Comparison of ENCODE assay signal across 8 cellular contexts in the genomic region with DNA sequence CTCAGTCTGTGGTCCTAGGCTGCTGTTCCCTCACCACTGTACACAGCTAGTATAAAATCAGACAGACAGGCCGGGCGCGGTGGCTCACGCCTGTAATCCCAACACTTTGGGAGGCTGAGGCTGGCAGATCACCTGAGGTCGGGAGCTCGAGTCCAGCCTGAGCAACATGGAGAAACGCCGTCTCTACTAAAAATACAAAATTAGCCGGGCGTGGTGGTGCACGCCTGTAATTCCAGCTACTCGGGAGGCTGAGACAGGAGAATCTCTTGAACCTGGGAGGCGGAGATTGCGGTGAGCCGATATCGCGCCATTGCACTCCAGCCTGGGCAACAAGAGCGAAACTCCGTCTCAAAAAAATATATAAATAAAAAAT. TPM values are rescaled to one million over a fixed set of nuclear protein-coding genes. Genes with fewer than 3 reads are reported as not detected.
DNase-seq lines count a peak whose midpoint lies in the region; ATAC-seq and TF ChIP-seq lines count a peak whose summit lies in the region.
"Not testable (repeated sequence)": the region's sequence is repeated elsewhere in the genome, so short reads cannot be mapped to it uniquely, and the experiment has no call there.

No MANE protein-coding gene starts in this region.

- H3K4me3 Mint-ChIP-seq in activated CD4-positive, alpha-beta T cell treated with anti-CD3 and anti-CD28 coated beads, Interleukin-2, amount 10 ng/mL, durations not matched to agents 7 days and 5 days = peak overlapping the region; percentile 92

- TF ChIP-seq POLR2A in breast epithelium (IDR thresholded peaks at IDR 0.05); uterus (IDR thresholded peaks at IDR 0.05): not testable (repeated sequence)

- peak overlapping the region; percentile 64 for H3K27ac ChIP-seq in DND-41 (ENCODE audit: low read length)
- peak overlapping the region; percentile 36 to 94 for H3K27ac ChIP-seq in breast epithelium
- not testable (repeated sequence) for H3K27ac ChIP-seq in mesodermal cell (ENCODE audit: low read depth, low read length, severe bottlenecking)
- H3K27ac ChIP-seq in uterus = peak overlapping the region; percentile 49 to 60

- ATAC-seq in DND-41 (ENCODE audit: insufficient read depth, low read depth) = not testable (repeated sequence)

- peaks cover 42% of the 10 kb centered on the region for H3K36me3 Mint-ChIP-seq in activated CD4-positive, alpha-beta T cell treated with anti-CD3 and anti-CD28 coated beads, Interleukin-2, amount 10 ng/mL, durations not matched to agents 7 days and 5 days (ENCODE audit: low read depth)

- H3K4me3 ChIP-seq in DND-41 (ENCODE audit: low read depth in 1 of 2, low read length in 2 of 2) (peak overlapping the region; percentile 34 to 64; a peak in 3 of 4 replicates), LNCaP clone FGC (ENCODE audit: low read depth, low read length) (peak overlapping the region; percentile 76), breast epithelium (peak overlapping the region; percentile 88 to 97 (median 96)), foreskin fibroblast (ENCODE audit: low read depth in 1 of 2, low read length in 2 of 2) (peak overlapping the region; percentile 83 to 84), mesodermal cell (ENCODE audit: extremely low read depth, insufficient read depth, low read length, poor library complexity, severe bottlenecking) (peak overlapping the region; percentile 95), retinal pigment epithelial cell (ENCODE audit: low read length) (peak overlapping the region; percentile 99), uterus (peak overlapping the region; percentile 91 to 97)

- POLR2A ChIA-PET in activated CD4-positive, alpha-beta T cell treated with anti-CD3 and anti-CD28 coated beads, Interleukin-2, amount 10 ng/mL, durations not matched to agents 7 days and 5 days (lab: Charles Lee) = not testable (repeated sequence)

- not testable (repeated sequence) for H3K9me3 Mint-ChIP-seq in activated CD4-positive, alpha-beta T cell treated with anti-CD3 and anti-CD28 coated beads, Interleukin-2, amount 10 ng/mL, durations not matched to agents 7 days and 5 days

- peaks cover 34% of the 10 kb centered on the region for H3K36me3 ChIP-seq in DND-41 (ENCODE audit: insufficient read depth, low read length)
- not testable (repeated sequence) for H3K36me3 ChIP-seq in breast epithelium, uterus
- H3K36me3 ChIP-seq in mesodermal cell (ENCODE audit: control insufficient read depth, insufficient read depth, low read length) = peaks cover 34% of the 10 kb centered on the region

- H3K4me1 ChIP-seq in DND-41 (ENCODE audit: insufficient read depth, low read length) (peaks cover 45% of the 10 kb centered on the region), breast epithelium (peaks cover 0 to 10% of the 10 kb centered on the region in 2 donors), uterus (peaks cover 0 to 14% of the 10 kb centered on the region in 2 donors)
- not testable (repeated sequence) for H3K4me1 ChIP-seq in mesodermal cell (ENCODE audit: control insufficient read depth, insufficient read depth, low read length, poor library complexity, severe bottlenecking)

- TF ChIP-seq CTCF in DND-41 (IDR thresholded peaks at IDR 0.05; ENCODE audit: borderline replicate concordance, extremely low read depth, low read length, poor library complexity, severe bottlenecking); LNCaP clone FGC (IDR thresholded peaks at IDR 0.05; ENCODE audit: control insufficient read depth, extremely low read depth, insufficient read depth); breast epithelium (IDR thresholded peaks at IDR 0.05); foreskin fibroblast (IDR thresholded peaks at IDR 0.05; ENCODE audit: low read depth, low read length); retinal pigment epithelial cell (conservative IDR thresholded peaks at IDR 0.05; ENCODE audit: low read depth, low read length); uterus (IDR thresholded peaks at IDR 0.05): not testable (repeated sequence)

- not testable (repeated sequence) for H3K27me3 ChIP-seq in DND-41 (ENCODE audit: insufficient read depth, low read length, poor library complexity); breast epithelium; uterus

- intact Hi-C loops in breast epithelium (cut with DNase I; ENCODE audit: low total_unique reads); uterus (cut with DNase I; ENCODE audit: low total_unique reads): not testable (repeated sequence)

- H3K9me3 ChIP-seq in DND-41 (ENCODE audit: insufficient read depth, low read length, severe bottlenecking); breast epithelium; mesodermal cell (ENCODE audit: control insufficient read depth, low read length); uterus: not testable (repeated sequence)

- peak overlapping the region; percentile 58 for H3K9ac ChIP-seq in DND-41 (ENCODE audit: low read depth, low read length)

- DNase-seq in DND-41; LNCaP clone FGC (ENCODE audit: low read depth); activated CD4-positive, alpha-beta T cell treated with anti-CD3 and anti-CD28 coated beads, Interleukin-2, amount 10 ng/mL, durations not matched to agents 7 days and 5 days; breast epithelium (ENCODE audit: low spot score in 2 of 2); foreskin fibroblast; retinal pigment epithelial cell (ENCODE audit: low read depth); uterus: not testable (repeated sequence)

- H3K79me2 ChIP-seq in DND-41 (ENCODE audit: insufficient read depth, low read length) = peaks cover 45% of the 10 kb centered on the region

- CTCF ChIA-PET in activated CD4-positive, alpha-beta T cell treated with anti-CD3 and anti-CD28 coated beads, Interleukin-2, amount 10 ng/mL, durations not matched to agents 7 days and 5 days (lab: Charles Lee) = interaction anchor here (0.8 to 1.6 kb wide), 6 partner anchors 9 to 140 kb away, joined by 3 to 10 read pairs (median 4); no protein-coding TSS in a partner anchor

- not testable (repeated sequence) for H3K27me3 Mint-ChIP-seq in activated CD4-positive, alpha-beta T cell treated with anti-CD3 and anti-CD28 coated beads, Interleukin-2, amount 10 ng/mL, durations not matched to agents 7 days and 5 days

- peaks cover 29% of the 10 kb centered on the region for H4K20me1 ChIP-seq in DND-41 (ENCODE audit: insufficient read depth, low read length)

- peak overlapping the region; percentile 90 for H2AFZ ChIP-seq in DND-41 (ENCODE audit: low read depth, low read length)

- H3K27ac Mint-ChIP-seq in activated CD4-positive, alpha-beta T cell treated with anti-CD3 and anti-CD28 coated beads, Interleukin-2, amount 10 ng/mL, durations not matched to agents 7 days and 5 days = peak overlapping the region; percentile 98

- 7 to 27% methylated on average over 10 to 13 of the region's 19 CpGs for WGBS in mesodermal cell (ENCODE audit: insufficient coverage in 2 of 2), 2 experiments

- H3K4me1 Mint-ChIP-seq in activated CD4-positive, alpha-beta T cell treated with anti-CD3 and anti-CD28 coated beads, Interleukin-2, amount 10 ng/mL, durations not matched to agents 7 days and 5 days = peaks cover 38% of the 10 kb centered on the region

- H3K4me2 ChIP-seq in DND-41 (ENCODE audit: insufficient read depth, low read length) = peak overlapping the region; percentile 67

RNA-seq across cellular contexts. Expression of gene KANSL2, which starts 0.5 kb away (rescaled TPM):
- 10 to 100 TPM; 44.1 to 44.5 TPM for total RNA-seq in activated CD4-positive, alpha-beta T cell treated with anti-CD3 and anti-CD28 coated beads, Interleukin-2, amount 10 ng/mL, durations not matched to agents 7 days and 5 days
- total RNA-seq in breast epithelium (100 to 1,000 TPM in 1 of 3 donors, 10 to 100 TPM in 2; 48.0 to 113 (median 76.4) TPM), uterus (100 to 1,000 TPM in 1 of 4 donors, 10 to 100 TPM in 3; 34.1 to 431 (median 59.3) TPM)
- 39.2 TPM for polyA plus RNA-seq in mesodermal cell (2013, experiment 1 of 2)
- 39.7 TPM for polyA plus RNA-seq in mesodermal cell (2013, experiment 2 of 2)

RNA-seq across cellular contexts. Expression of gene CCNT1, which starts 34.0 kb away (rescaled TPM):
- 10 to 100 TPM; 51.6 to 53.7 TPM for total RNA-seq in activated CD4-positive, alpha-beta T cell treated with anti-CD3 and anti-CD28 coated beads, Interleukin-2, amount 10 ng/mL, durations not matched to agents 7 days and 5 days
- total RNA-seq in breast epithelium (10 to 100 TPM; 25.9 to 51.7 (median 26.7) TPM), uterus (10 to 100 TPM; 17.4 to 46.8 (median 33.9) TPM)
- polyA plus RNA-seq in mesodermal cell (2013, experiment 1 of 2) = 27.9 TPM
- polyA plus RNA-seq in mesodermal cell (2013, experiment 2 of 2) = 24.1 TPM

Comparison
In these comparisons a context has a peak if more than half of its experiments do, and no peak if none do; other contexts are left out.
1. H3K4me3 ChIP-seq: peak in every context shown above with its lines; median percentile 99 in retinal pigment epithelial cell; 96 in breast epithelium; 95 in mesodermal cell; 94 in uterus; 84 in foreskin fibroblast; 76 in LNCaP clone FGC; 49 in DND-41.